1 cellular context compared by ENCODE assay signal in the genomic region with DNA sequence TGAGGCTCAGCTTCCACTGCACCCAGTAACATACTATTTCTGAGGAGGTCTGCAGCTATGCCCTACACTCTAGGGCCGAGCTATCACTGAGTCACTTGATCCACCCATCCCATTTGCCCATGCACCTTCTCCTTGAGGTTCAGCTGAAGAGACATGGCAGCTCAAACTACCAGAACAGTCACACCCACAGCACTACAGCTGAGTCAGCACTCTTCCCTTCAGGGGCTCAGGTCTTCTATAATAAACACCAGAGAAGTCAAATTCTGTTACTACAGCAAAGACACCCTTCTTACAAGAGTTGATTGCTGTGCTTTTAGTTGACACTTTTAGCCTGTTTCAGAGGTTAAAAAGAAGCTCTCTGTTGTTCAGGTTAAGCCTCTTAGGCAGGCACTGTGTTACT.
TF ChIP-seq lines count a peak whose summit lies in the region.

No MANE protein-coding gene starts in this region.

TF ChIP-seq in IMR-90, 13 proteins besides CTCF, POLR2A, EP300 and RAD21 (continued from another document):
- TF ChIP-seq, protein P1, sequence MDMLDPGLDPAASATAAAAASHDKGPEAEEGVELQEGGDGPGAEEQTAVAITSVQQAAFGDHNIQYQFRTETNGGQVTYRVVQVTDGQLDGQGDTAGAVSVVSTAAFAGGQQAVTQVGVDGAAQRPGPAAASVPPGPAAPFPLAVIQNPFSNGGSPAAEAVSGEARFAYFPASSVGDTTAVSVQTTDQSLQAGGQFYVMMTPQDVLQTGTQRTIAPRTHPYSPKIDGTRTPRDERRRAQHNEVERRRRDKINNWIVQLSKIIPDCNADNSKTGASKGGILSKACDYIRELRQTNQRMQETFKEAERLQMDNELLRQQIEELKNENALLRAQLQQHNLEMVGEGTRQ (IDR thresholded peaks at IDR 0.05; ENCODE audit: low read depth, low read length): no peak
- TF ChIP-seq RCOR1 (IDR thresholded peaks at IDR 0.05; ENCODE audit: insufficient replicate concordance, low read length) (no peak), MAFK (IDR thresholded peaks at IDR 0.05; ENCODE audit: low read depth, low read length) (peak; percentile 83), BHLHE40 (IDR thresholded peaks at IDR 0.05; ENCODE audit: low read depth, low read length) (no peak)
